Comparison of ENCODE assay signal across 9 cellular contexts in the genomic region with DNA sequence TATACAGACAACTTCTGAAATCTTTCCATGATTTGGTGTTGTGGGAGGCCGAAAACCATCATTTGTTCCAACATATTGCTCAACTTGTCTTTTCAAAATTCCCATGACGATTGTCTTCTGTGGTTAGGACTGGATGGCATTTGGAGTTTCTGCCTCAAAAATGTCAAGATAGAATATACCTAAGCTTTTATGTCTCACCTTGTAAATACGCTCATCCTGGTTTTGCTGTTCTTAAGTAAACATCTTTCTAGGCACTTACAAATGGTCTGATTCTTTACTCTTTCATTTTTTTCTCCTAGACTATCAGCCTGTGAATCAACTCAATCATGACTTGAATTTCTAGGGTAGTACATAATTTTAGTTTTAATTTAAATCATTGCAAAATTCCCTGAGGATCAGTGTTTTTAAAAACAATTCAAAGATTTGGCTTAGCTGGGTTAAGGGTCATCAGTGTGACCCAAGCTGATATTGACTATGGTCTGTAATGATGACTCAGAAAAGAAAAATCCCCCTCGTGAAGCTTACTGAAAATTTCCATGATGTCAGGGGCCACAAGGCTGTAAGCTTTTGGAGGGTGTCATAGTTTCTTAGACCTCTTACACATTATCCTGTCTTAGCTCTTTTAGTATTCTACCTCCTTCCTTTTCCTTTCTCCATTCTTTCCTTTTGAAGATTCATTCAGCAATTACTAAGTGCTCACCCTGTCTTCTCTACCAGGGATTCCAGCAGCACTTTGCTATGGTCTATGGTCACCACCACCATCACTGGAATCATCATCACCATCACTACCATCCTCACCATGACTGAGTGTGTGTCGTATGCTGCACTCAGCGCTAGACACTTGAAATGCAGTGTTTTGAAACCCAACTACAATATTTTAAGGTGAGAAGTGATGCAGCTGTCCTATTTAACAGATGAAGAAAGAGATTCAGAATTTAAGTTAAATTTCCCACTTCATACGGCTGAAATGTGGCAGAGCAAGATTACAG.
DNase-seq lines count a peak whose midpoint lies in the region; ATAC-seq and TF ChIP-seq lines count a peak whose summit lies in the region.
"Had no signal": no experiment of that assay in that cellular context is flagged by ENCODE, and none has a peak within 500 bp of the region (broad histone marks: within the 10 kb centered on the region; RNA-seq: fewer than 3 reads in every experiment).

No MANE protein-coding gene starts in this region.

- peak; percentile 75 for ATAC-seq in HG02759 (IDR thresholded peaks at IDR 0.05; ENCODE audit: unreplicated experiment)
- ATAC-seq in activated B cell treated with CpG ODN at 0.5 μM for 24 hours (ENCODE audit: low read depth), result peak; percentile 21
- no peak for ATAC-seq in HG02852 (IDR thresholded peaks at IDR 0.05; ENCODE audit: unreplicated experiment)

- H3K4me3 Mint-ChIP-seq in activated B cell treated with CpG ODN at 0.5 μM for 24 hours, result no peak overlapping the region
- H3K4me3 Mint-ChIP-seq: HFFc6 had no signal

- CTCF ChIA-PET in activated B cell treated with CpG ODN at 0.5 μM for 24 hours (lab: Charles Lee), result interaction anchor here (1.9 kb wide), 1 partner anchor 10 kb away, joined by 7 read pairs; no protein-coding TSS in a partner anchor

- no peaks in the 10 kb centered on the region for H3K36me3 Mint-ChIP-seq in activated B cell treated with CpG ODN at 0.5 μM for 24 hours (ENCODE audit: low read depth)

- POLR2A ChIA-PET in activated B cell treated with CpG ODN at 0.5 μM for 24 hours (lab: Charles Lee), result no interaction called here

- H3K9me3 Mint-ChIP-seq in activated B cell treated with CpG ODN at 0.5 μM for 24 hours, result no peaks in the 10 kb centered on the region
- H3K9me3 Mint-ChIP-seq: HFFc6 had no signal

- DNase-seq in GM10266 (ENCODE audit: extremely low spot score), result peak; percentile 6
- no peak for DNase-seq in activated B cell treated with CpG ODN at 0.5 μM for 24 hours
- peak; percentile 1 for DNase-seq in kidney glomerular epithelial cell (lab: John Stamatoyannopoulos, UW)
- no peak for DNase-seq in effector CD4-positive, alpha-beta T cell
- DNase-seq in NOMO-1 treated with DMSO at 0.1 percent for 48 hours (lab: John Stamatoyannopoulos, UW; ENCODE audit: unreplicated experiment), result no peak
- no peak for DNase-seq in C1 segment of cervical spinal cord (lab: John Stamatoyannopoulos, UW)
- DNase-seq: HFFc6 had no signal

- no peak overlapping the region for H3K27ac Mint-ChIP-seq in activated B cell treated with CpG ODN at 0.5 μM for 24 hours
- H3K27ac Mint-ChIP-seq: HFFc6 had no signal

- TF ChIP-seq CTCF in GM10266 (IDR thresholded peaks at IDR 0.05; ENCODE audit: control insufficient read depth, insufficient read depth, low read depth, missing control alignments) (no peak), activated B cell treated with CpG ODN at 0.5 μM for 24 hours (IDR thresholded peaks at IDR 0.05) (no peak)

- H3K4me1 Mint-ChIP-seq in activated B cell treated with CpG ODN at 0.5 μM for 24 hours, result no peaks in the 10 kb centered on the region

- intact Hi-C loops in activated B cell treated with CpG ODN at 0.5 μM for 24 hours (cut with micrococcal nuclease), result no loop called here

- no peaks in the 10 kb centered on the region for H3K27me3 Mint-ChIP-seq in activated B cell treated with CpG ODN at 0.5 μM for 24 hours

Comparison
In these comparisons a context has a peak if more than half of its experiments do, and no peak if none do; other contexts are left out.
1. DNase-seq: peak in GM10266 (single experiment) and kidney glomerular epithelial cell (single experiment); none in activated B cell treated with CpG ODN at 0.5 μM for 24 hours (single experiment), effector CD4-positive, alpha-beta T cell (single experiment), NOMO-1 treated with DMSO at 0.1 percent for 48 hours (single experiment) and C1 segment of cervical spinal cord (0 of 14).